ENCODE assay signal across 8 cellular contexts in genomic region chr12:48349471-48349870, GRCh38. TPM values are rescaled to one million over a fixed set of nuclear protein-coding genes. Genes with fewer than 3 reads are reported as not detected.
A peak's percentile ranks its signal among the peaks of the same experiment; 100 is the strongest.
DNase-seq lines count a peak whose midpoint lies in the region; ATAC-seq, FAIRE-seq and TF ChIP-seq lines count a peak whose summit lies in the region.

No MANE protein-coding gene starts in this region.

- no peak overlapping the region for H3K27ac ChIP-seq in A673 (ENCODE audit: low read depth, low read length, poor library complexity, severe bottlenecking)
- no peak overlapping the region for H3K27ac ChIP-seq in OCI-LY1 (ENCODE audit: low read depth, low read length, poor library complexity, severe bottlenecking)
- no peak overlapping the region for H3K27ac ChIP-seq in H1 (ENCODE audit: low read depth, low read length)

- ATAC-seq in HG02763 (IDR thresholded peaks at IDR 0.05; ENCODE audit: unreplicated experiment), result no peak
- no peak for ATAC-seq in GM21515 (IDR thresholded peaks at IDR 0.05; ENCODE audit: unreplicated experiment)

- no peaks in the 10 kb centered on the region for H3K9me3 Mint-ChIP-seq in nephron progenitor cell

- H3K4me3 Mint-ChIP-seq in nephron progenitor cell, result peak overlapping the region; percentile 96

- H3K9me2 ChIP-seq in OCI-LY1 (ENCODE audit: low read depth, low read length), result no peaks in the 10 kb centered on the region

- H3K79me2 ChIP-seq in OCI-LY1 (ENCODE audit: insufficient read depth, low read length), result no peaks in the 10 kb centered on the region
- H3K79me2 ChIP-seq in H1 (ENCODE audit: control insufficient read depth in 1 of 2, insufficient read depth in 2 of 2, low read length in 2 of 2), result no peaks in the 10 kb centered on the region

- BruUV-seq in A673 (replicated peaks; lab: Mats Ljungman, UMichigan), result no TSS peak

- H3K18ac ChIP-seq in H1 (ENCODE audit: extremely low read depth, low read length), result no peak overlapping the region

- H2BK12ac ChIP-seq in H1 (ENCODE audit: low read depth, low read length), result no peak overlapping the region

- FAIRE-seq in H1 (lab: Jason Lieb, UNC), result no peak

- no peak for TF ChIP-seq POLR2A in H1 (IDR thresholded peaks at IDR 0.05; ENCODE audit: control extremely low read depth in 1 of 2, low read depth in 2 of 2, low read length in 2 of 2)

- H4K8ac ChIP-seq in H1 (ENCODE audit: extremely low read depth, insufficient read depth, low read length), result no peak overlapping the region

- no peaks in the 10 kb centered on the region for H3K79me1 ChIP-seq in H1 (ENCODE audit: low read depth, low read length)

- POLR2A ChIA-PET in A673 (lab: Charles Lee; ENCODE audit: low non-redundant PET), result no interaction called here
- POLR2A ChIA-PET in H1 (lab: Charles Lee; ENCODE audit: partially characterized antibody), result interaction anchor here (1.3 kb wide), 1 partner anchor 152 kb away, joined by 3 read pairs; no protein-coding TSS in a partner anchor

- H3K9ac ChIP-seq in OCI-LY1 (ENCODE audit: low read length), result no peak overlapping the region
- H3K9ac ChIP-seq in H1 (replicated peaks in 1 of 4; ENCODE audit: extremely low read depth in 1 of 4, low read depth in 3 of 4, low read length in 3 of 4), result no peak overlapping the region

- H2AFZ ChIP-seq in OCI-LY1 (ENCODE audit: low read length) (no peak overlapping the region), H1 (ENCODE audit: low read length) (no peak overlapping the region)

- CTCF ChIA-PET in A673 (lab: Charles Lee), result no interaction called here
- CTCF ChIA-PET in H1 (lab: Charles Lee; ENCODE audit: partially characterized antibody), result no interaction called here

- peaks cover 8% of the 10 kb centered on the region for H3K4me1 ChIP-seq in A673 (ENCODE audit: insufficient read depth, low read length, poor library complexity, severe bottlenecking)
- peaks cover 13% of the 10 kb centered on the region for H3K4me1 ChIP-seq in OCI-LY1 (ENCODE audit: insufficient read depth, low read length, severe bottlenecking)
- H3K4me1 ChIP-seq in H1 (replicated peaks in 1 of 4; ENCODE audit: control insufficient read depth in 3 of 4, insufficient read depth in 4 of 4, low read length in 3 of 4), result peaks cover 0 to 4% (median 1%) of the 10 kb centered on the region in 4 experiments; a peak in 2 of 7 replicates

- peaks cover 28% of the 10 kb centered on the region for H3K4me1 Mint-ChIP-seq in nephron progenitor cell

- WGBS in H1 (ENCODE audit: extremely low coverage in 1 of 2, insufficient coverage in 1 of 2, insufficient read length in 1 of 2, insufficient replicate concordance in 2 of 2, low coverage in 1 of 2, low lambda C conversion rate in 2 of 2, missing lambda C conversion rate in 1 of 2), 2 experiments, result 47% methylated on average over 2 of the region's 2 CpGs; no CpG with 5 or more reads in 1 of the 2 experiments

- no peak overlapping the region for H2AK5ac ChIP-seq in H1 (ENCODE audit: low read depth, low read length)

- H2BK15ac ChIP-seq in H1 (ENCODE audit: low read length), result no peak overlapping the region

- no peak overlapping the region for H4K5ac ChIP-seq in H1 (ENCODE audit: insufficient read length, low read depth, low read length)

- H3K56ac ChIP-seq in H1 (replicated peaks; ENCODE audit: insufficient read length, low read depth, low read length), result no peak overlapping the region

- H3K27ac Mint-ChIP-seq in nephron progenitor cell, result peak overlapping the region; percentile 4

- H3K4me2 ChIP-seq in OCI-LY1 (ENCODE audit: low read length) (peak overlapping the region; percentile 87), H1 (ENCODE audit: insufficient read depth in 1 of 2, low read depth in 2 of 2, low read length in 2 of 2) (peak overlapping the region; percentile 92)

- no peak for TF ChIP-seq RAD21 in H1 (IDR thresholded peaks at IDR 0.05 in 1 of 2, conservative IDR thresholded peaks at IDR 0.05 in 1 of 2; ENCODE audit: low read depth in 2 of 2, low read length in 2 of 2)

- no peaks in the 10 kb centered on the region for H3K9me3 ChIP-seq in A673 (ENCODE audit: low read depth, low read length, poor library complexity, severe bottlenecking)
- no peaks in the 10 kb centered on the region for H3K9me3 ChIP-seq in OCI-LY1 (ENCODE audit: low read length)
- no peaks in the 10 kb centered on the region for H3K9me3 ChIP-seq in H1 (ENCODE audit: insufficient read depth in 2 of 2, low read depth in 1 of 2, low read length in 1 of 2)

- no peak overlapping the region for H3K4ac ChIP-seq in H1 (replicated peaks; ENCODE audit: insufficient read length, low read depth, low read length)

- no peak overlapping the region for H3K14ac ChIP-seq in H1 (ENCODE audit: insufficient read length)

- TF ChIP-seq EP300 in H1 (IDR thresholded peaks at IDR 0.05; ENCODE audit: borderline replicate concordance in 1 of 2, low read depth in 2 of 2, low read length in 2 of 2), result no peak

- TF ChIP-seq CTCF in A673 (conservative IDR thresholded peaks at IDR 0.05; ENCODE audit: low read depth, low read length), result no peak
- TF ChIP-seq CTCF in OCI-LY1 (IDR thresholded peaks at IDR 0.05; ENCODE audit: low read length), result no peak
- no peak for TF ChIP-seq CTCF in H1 (IDR thresholded peaks at IDR 0.05; ENCODE audit: control extremely low read depth in 1 of 3, insufficient read depth in 1 of 3, low read depth in 1 of 3, low read length in 3 of 3)
- TF ChIP-seq CTCF in nephron progenitor cell (IDR thresholded peaks at IDR 0.05), result no peak

- H4K20me1 ChIP-seq in OCI-LY1 (ENCODE audit: insufficient read depth, low read length) (no peaks in the 10 kb centered on the region), H1 (replicated peaks in 1 of 2; ENCODE audit: control insufficient read depth in 1 of 2, insufficient read depth in 2 of 2, low read length in 2 of 2) (no peaks in the 10 kb centered on the region)

- H3K4me3 ChIP-seq in A673 (ENCODE audit: low read depth, low read length, poor library complexity, severe bottlenecking) (peak overlapping the region; percentile 78), OCI-LY1 (ENCODE audit: low read depth, low read length, poor library complexity, severe bottlenecking) (peak overlapping the region; percentile 77), H1 (ENCODE audit: extremely low read depth in 1 of 4, insufficient read depth in 2 of 4, low read depth in 3 of 4, low read length in 4 of 4) (peak overlapping the region in 3 of 4 experiments; percentile 55 to 89 (median 82); a peak in 3 of 8 replicates)

- peaks cover 3% of the 10 kb centered on the region for H3K27me3 Mint-ChIP-seq in nephron progenitor cell (ENCODE audit: low read depth, poor library complexity)

- DNase-seq in A673 (ENCODE audit: low spot score) (no peak), H1 (ENCODE audit: low read depth in 1 of 2, low spot score in 2 of 2) (no peak), nephron progenitor cell (no peak), NCI-H2081 treated with DMSO at 0.1 percent for 48 hours (lab: John Stamatoyannopoulos, UW) (no peak), COLO668 (lab: John Stamatoyannopoulos, UW; ENCODE audit: unreplicated experiment) (no peak)

- H4K91ac ChIP-seq in H1 (replicated peaks; ENCODE audit: insufficient read length, low read length), result no peak overlapping the region

- no peaks in the 10 kb centered on the region for H3K36me3 ChIP-seq in A673 (ENCODE audit: insufficient read depth, low read length, poor library complexity, severe bottlenecking)
- peaks cover 32% of the 10 kb centered on the region for H3K36me3 ChIP-seq in OCI-LY1 (ENCODE audit: insufficient read depth, low read length)
- no peaks in the 10 kb centered on the region; a peak in 1 of 8 replicates for H3K36me3 ChIP-seq in H1 (ENCODE audit: control insufficient read depth in 2 of 4, insufficient read depth in 4 of 4, low read length in 3 of 4)

- no peak overlapping the region for H3K23ac ChIP-seq in H1 (ENCODE audit: insufficient read length)

- peaks cover 30% of the 10 kb centered on the region for H3K36me3 Mint-ChIP-seq in nephron progenitor cell (ENCODE audit: low read depth)

- H3K27me3 ChIP-seq in A673 (replicated peaks; ENCODE audit: insufficient read depth, low read depth, low read length, poor library complexity), result no peaks in the 10 kb centered on the region
- no peaks in the 10 kb centered on the region for H3K27me3 ChIP-seq in OCI-LY1 (ENCODE audit: insufficient read depth, low read length)
- H3K27me3 ChIP-seq in H1 (replicated peaks in 1 of 4; ENCODE audit: control insufficient read depth in 3 of 4, extremely low read depth in 1 of 4, insufficient read depth in 3 of 4, low read length in 3 of 4), result peaks cover 0 to 3% (median 1%) of the 10 kb centered on the region in 4 experiments; a peak in 2 of 7 replicates

- no peak overlapping the region for H2BK5ac ChIP-seq in H1 (ENCODE audit: low read depth, low read length)

- H3K23me2 ChIP-seq in H1 (ENCODE audit: low read depth, low read length), result peaks cover 4% of the 10 kb centered on the region

- H2BK20ac ChIP-seq in H1 (ENCODE audit: low read length), result no peak overlapping the region

- intact Hi-C loops in A673 (cut with micrococcal nuclease; ENCODE audit: unreplicated experiment), result no loop called here

- H3F3A ChIP-seq in OCI-LY1 (ENCODE audit: insufficient read depth, low read length), result peaks cover 4% of the 10 kb centered on the region; the same call in 1 of the 2 replicates

- H2BK120ac ChIP-seq in H1 (replicated peaks; ENCODE audit: low read depth, low read length), result no peak overlapping the region

TF ChIP-seq in H1, 55 proteins besides CTCF, POLR2A, EP300 and RAD21 (continues in another document):
- TF ChIP-seq POLR2AphosphoS5 (IDR thresholded peaks at IDR 0.05; ENCODE audit: low read depth, low read length), result no peak
- no peak for TF ChIP-seq SUZ12 (IDR thresholded peaks at IDR 0.05; ENCODE audit: low read length)

RNA-seq across cellular contexts. Expression of gene ZNF641, which starts 1.2 kb away (rescaled TPM):
- 9.9 and 13.7 TPM in 2 replicates for total RNA-seq in A673 (2021)
- 6.2 and 7.8 TPM in 2 replicates for total RNA-seq in H1 (2021; fragmentation: NEBNext Ultra II Directional; extraction: Animal tissue kit (Norgen Biotek cat#: 25700))
- 1.5 and 2.4 TPM in 2 replicates for polyA plus RNA-seq in H1 (2011; rRNA removed)
- polyA plus RNA-seq in H1 (2011; cell fraction: cytosol; rRNA removed), result 2.1 TPM
- 3.4 TPM for polyA plus RNA-seq in H1 (2011; cell fraction: nucleus; rRNA removed)
- polyA plus RNA-seq in H1 (2012, experiment 1 of 2), result 3.4 to 5.0 TPM (median 4.1 TPM) in 4 replicates
- polyA plus RNA-seq in H1 (2012, experiment 2 of 2), result 1.4 TPM
- 3.0 TPM for polyA plus RNA-seq in H1 (2013, experiment 1 of 2)
- polyA plus RNA-seq in H1 (2013, experiment 2 of 2), result 3.4 TPM
- polyA minus RNA-seq in H1 (2011; rRNA and poly(A)+ RNA removed), result 7.4 and 8.0 TPM in 2 replicates
- 3.8 TPM for polyA minus RNA-seq in H1 (2011; cell fraction: cytosol; rRNA and poly(A)+ RNA removed)
- 11.6 TPM for polyA minus RNA-seq in H1 (2011; cell fraction: nucleus; rRNA and poly(A)+ RNA removed)
